ENCODE assay signal across 7 cellular contexts in genomic region chr1:45354838-45355237, GRCh38.
"Had no signal": no experiment of that assay in that cellular context is flagged by ENCODE, and none has a peak within 500 bp of the region (broad histone marks: within the 10 kb centered on the region; RNA-seq: fewer than 3 reads in every experiment).

No MANE protein-coding gene starts in this region.

- H2AFZ ChIP-seq: GM23338 had no signal

- H3K4me2 ChIP-seq: GM23338 had no signal

- FAIRE-seq: H1, H54, HTR-8/SVneo had no signal

- ATAC-seq: GM23338 had no signal

- DNase-seq: H9, HCEC 1CT, KG1 had no signal

- H3K4me3 ChIP-seq: GM23338 had no signal
